ENCODE assay signal across 25 cellular contexts in genomic region chr1:14962407-14962806, GRCh38.
DNase-seq lines count a peak whose midpoint lies in the region; ATAC-seq, FAIRE-seq and TF ChIP-seq lines count a peak whose summit lies in the region.
"Had no signal": no experiment of that assay in that cellular context is flagged by ENCODE, and none has a peak within 500 bp of the region (broad histone marks: within the 10 kb centered on the region; RNA-seq: fewer than 3 reads in every experiment).

No MANE protein-coding gene starts in this region.

- intact Hi-C loops in left ventricle myocardium superior (cut with micrococcal nuclease): no loop called here
- intact Hi-C loops in Right ventricle myocardium inferior (cut with DNase I): no loop called here

- H3K9ac ChIP-seq in neural progenitor cell: no peak overlapping the region
- H3K9ac ChIP-seq: BLaER1 treated with 17β-estradiol and CSF1 and Interleukin-3, amounts not matched to agents 10 nM and 100 nM had no signal

- peaks cover 7% of the 10 kb centered on the region for H3K4me1 Mint-ChIP-seq in neural progenitor cell
- H3K4me1 Mint-ChIP-seq: CD14-positive monocyte; CD8-positive, alpha-beta memory T cell had no signal

- H4K20me1 ChIP-seq in neural progenitor cell (ENCODE audit: low read depth): no peaks in the 10 kb centered on the region

- H3K4me2 ChIP-seq in neural progenitor cell: no peak overlapping the region
- H3K4me2 ChIP-seq: A549; BLaER1 treated with 17β-estradiol and CSF1 and Interleukin-3, amounts not matched to agents 10 nM and 100 nM had no signal

- DNase-seq in left ventricle myocardium superior (peak; percentile 13), Right ventricle myocardium inferior (ENCODE audit: missing footprints) (no peak), cerebellum (ENCODE audit: low spot score) (peak; percentile 67), neural progenitor cell (ENCODE audit: low spot score) (no peak), GM12891 (ENCODE audit: insufficient read length, low spot score) (no peak), GM19240 (ENCODE audit: insufficient read length, low spot score) (no peak)
- DNase-seq in stimulated activated naive CD4-positive, alpha-beta T cell treated with Interleukin-2 at 50 U/mL for 16 hours (lab: John Stamatoyannopoulos, UW): no peak
- DNase-seq: 8988T; ACHN; AML-193; BE2C; CD4-positive, alpha-beta T cell; CD8-positive, alpha-beta memory T cell; DMS153; DND-41; GDM1; GOT3; HCEC 1CT had no signal

- H3K27ac Mint-ChIP-seq in neural progenitor cell: no peak overlapping the region
- H3K27ac Mint-ChIP-seq: CD14-positive monocyte; CD4-positive, alpha-beta T cell; CD8-positive, alpha-beta memory T cell had no signal

- no peaks in the 10 kb centered on the region for H3K36me3 ChIP-seq in neural progenitor cell
- H3K36me3 ChIP-seq: BE2C had no signal

- H3K36me3 Mint-ChIP-seq in neural progenitor cell: peaks cover 32% of the 10 kb centered on the region
- H3K36me3 Mint-ChIP-seq: CD14-positive monocyte; CD8-positive, alpha-beta memory T cell had no signal

- TF ChIP-seq CTCF in neural progenitor cell (IDR thresholded peaks at IDR 0.05): no peak

- peaks cover 4% of the 10 kb centered on the region for H3K27me3 Mint-ChIP-seq in neural progenitor cell (ENCODE audit: insufficient read depth, low read depth)
- H3K27me3 Mint-ChIP-seq: CD4-positive, alpha-beta T cell had no signal

- ATAC-seq in left ventricle myocardium superior: no peak
- ATAC-seq in Right ventricle myocardium inferior: no peak
- ATAC-seq: A549, GM12878 had no signal

- H3K4me3 ChIP-seq in neural progenitor cell: no peak overlapping the region
- H3K4me3 ChIP-seq: A549; BLaER1 treated with 17β-estradiol and CSF1 and Interleukin-3, amounts not matched to agents 10 nM and 100 nM; GM12878 had no signal

- TF ChIP-seq POLR2A in GM12891 (IDR thresholded peaks at IDR 0.05; ENCODE audit: low read depth, low read length): no peak

- H3K27me3 ChIP-seq in neural progenitor cell: no peaks in the 10 kb centered on the region
- H3K27me3 ChIP-seq: BE2C had no signal

- FAIRE-seq in GM12891 (lab: Jason Lieb, UNC): no peak
- FAIRE-seq: A549, D721Med, GM12878, GM18507, H54 had no signal

- no peaks in the 10 kb centered on the region for H3K79me2 ChIP-seq in neural progenitor cell (ENCODE audit: low read depth)

- H3K9me3 Mint-ChIP-seq in neural progenitor cell: peaks cover 4% of the 10 kb centered on the region
- H3K9me3 Mint-ChIP-seq: CD4-positive, alpha-beta T cell; CD8-positive, alpha-beta memory T cell had no signal

- no peak overlapping the region for H3K27ac ChIP-seq in neural progenitor cell
- H3K27ac ChIP-seq: A549; BLaER1 treated with 17β-estradiol and CSF1 and Interleukin-3, amounts not matched to agents 10 nM and 100 nM had no signal

- no peaks in the 10 kb centered on the region for H3F3A ChIP-seq in neural progenitor cell (ENCODE audit: low read depth)

- H3K4me3 Mint-ChIP-seq in neural progenitor cell: peak overlapping the region; percentile 33
- H3K4me3 Mint-ChIP-seq: CD14-positive monocyte; CD4-positive, alpha-beta T cell; CD8-positive, alpha-beta memory T cell had no signal

- H2AFZ ChIP-seq in neural progenitor cell (replicated peaks): no peak overlapping the region

- H3K4me1 ChIP-seq in neural progenitor cell: no peaks in the 10 kb centered on the region
- H3K4me1 ChIP-seq: A549, BE2C had no signal

- H3K9me3 ChIP-seq in neural progenitor cell (ENCODE audit: low read depth): no peaks in the 10 kb centered on the region
- H3K9me3 ChIP-seq: A549, BE2C had no signal

TF ChIP-seq in GM12891, 5 proteins besides CTCF, POLR2A, EP300 and RAD21:
- TF ChIP-seq POLR2AphosphoS5 (IDR thresholded peaks at IDR 0.05; ENCODE audit: low read depth, low read length): no peak
- no peak for TF ChIP-seq TAF1 (IDR thresholded peaks at IDR 0.05; ENCODE audit: low read depth, low read length)
- TF ChIP-seq SPI1 (IDR thresholded peaks at IDR 0.05; ENCODE audit: low read depth, low read length): no peak
- no peak for TF ChIP-seq PAX5 (IDR thresholded peaks at IDR 0.05; ENCODE audit: insufficient read depth, low read length, severe bottlenecking)
- no peak for TF ChIP-seq POU2F2 (IDR thresholded peaks at IDR 0.05; ENCODE audit: low read depth, low read length)

Comparison
In these comparisons a context has a peak if more than half of its experiments do, and no peak if none do; other contexts are left out.
1. DNase-seq: peak in left ventricle myocardium superior (single experiment) and cerebellum (single experiment); none in Right ventricle myocardium inferior (single experiment), neural progenitor cell (single experiment), GM12891 (single experiment), stimulated activated naive CD4-positive, alpha-beta T cell treated with Interleukin-2 at 50 U/mL for 16 hours (single experiment) and GM19240 (single experiment).